In genomic region chr20:40565681-40566040, GRCh38 we compare ENCODE assay signal across 22 cellular contexts.
DNase-seq lines count a peak whose midpoint lies in the region; ATAC-seq and TF ChIP-seq lines count a peak whose summit lies in the region.
"Had no signal": no experiment of that assay in that cellular context is flagged by ENCODE, and none has a peak within 500 bp of the region (broad histone marks: within the 10 kb centered on the region; RNA-seq: fewer than 3 reads in every experiment).

No MANE protein-coding gene starts in this region.

- DNase-seq in HT-29 (ENCODE audit: low spot score) (peak; percentile 28), astrocyte of the cerebellum (ENCODE audit: low read depth) (no peak), esophagus squamous epithelium (lab: John Stamatoyannopoulos, UW) (no peak), NCI-H2081 (lab: John Stamatoyannopoulos, UW) (no peak), NCI-H510A treated with DMSO at 0.1 percent for 48 hours (lab: John Stamatoyannopoulos, UW) (no peak), COR-L47 (lab: John Stamatoyannopoulos, UW) (no peak)
- DNase-seq in stimulated activated effector memory CD8-positive, alpha-beta T cell treated with anti-CD3 and anti-CD28 coated beads, Interleukin-12 subunit alpha, Interleukin-12 subunit beta, amount 100 ng/mL, for 72 hours (ENCODE audit: low spot score in 2 of 2): no peak
- DNase-seq: activated gamma-delta T cell treated with Interleukin-2 at 50 U/mL for 16 hours; activated naive CD8-positive, alpha-beta T cell treated with anti-CD3 and anti-CD28 coated beads, Interleukin-2, amount 10 ng/mL, durations not matched to agents 7 days and 5 days; activated T-cell treated with anti-CD3 and anti-CD28 coated beads, Interleukin-2, amount 50 U/mL, for 48 hours; caudate nucleus; HFFc6; hippocampal formation; NCI-H1092 treated with DMSO at 0.1 percent for 48 hours; NCI-H187; NCI-H2171 treated with DMSO at 0.1 percent for 48 hours; nephron progenitor cell; ovary; stimulated activated naive B cell treated with anti-CD40 and anti-IgM and Interleukin-4, amounts not matched to agents 10 μg/mL and 1 μg/mL and 100 μg/mL, for 72 hours; upper lobe of left lung had no signal

- H3K4me1 ChIP-seq in esophagus squamous epithelium: peaks cover 25 to 57% (median 44%) of the 10 kb centered on the region in 3 donors
- H3K4me1 ChIP-seq: SJSA1 had no signal

- H3K27ac ChIP-seq in esophagus squamous epithelium: peak overlapping the region; percentile 14 to 78 (median 64)
- H3K27ac ChIP-seq: BLaER1 treated with 17β-estradiol and CSF1 and Interleukin-3, amounts not matched to agents 10 nM and 100 nM; ovary; SJSA1; upper lobe of left lung had no signal

- H3K27ac Mint-ChIP-seq in stimulated activated effector memory CD8-positive, alpha-beta T cell treated with anti-CD3 and anti-CD28 coated beads, Interleukin-12 subunit alpha, Interleukin-12 subunit beta, amount 100 ng/mL, for 72 hours: no peak overlapping the region
- H3K27ac Mint-ChIP-seq: activated naive CD8-positive, alpha-beta T cell treated with anti-CD3 and anti-CD28 coated beads, Interleukin-2, amount 10 ng/mL, durations not matched to agents 7 days and 5 days; HFFc6; nephron progenitor cell; stimulated activated naive B cell treated with anti-CD40 and anti-IgM and Interleukin-4, amounts not matched to agents 10 μg/mL and 1 μg/mL and 100 μg/mL, for 72 hours had no signal

- H3K4me1 Mint-ChIP-seq in stimulated activated effector memory CD8-positive, alpha-beta T cell treated with anti-CD3 and anti-CD28 coated beads, Interleukin-12 subunit alpha, Interleukin-12 subunit beta, amount 100 ng/mL, for 72 hours: no peaks in the 10 kb centered on the region
- H3K4me1 Mint-ChIP-seq: activated naive CD8-positive, alpha-beta T cell treated with anti-CD3 and anti-CD28 coated beads, Interleukin-2, amount 10 ng/mL, durations not matched to agents 7 days and 5 days; stimulated activated naive B cell treated with anti-CD40 and anti-IgM and Interleukin-4, amounts not matched to agents 10 μg/mL and 1 μg/mL and 100 μg/mL, for 72 hours had no signal

- H3K4me3 Mint-ChIP-seq in stimulated activated effector memory CD8-positive, alpha-beta T cell treated with anti-CD3 and anti-CD28 coated beads, Interleukin-12 subunit alpha, Interleukin-12 subunit beta, amount 100 ng/mL, for 72 hours: no peak overlapping the region
- H3K4me3 Mint-ChIP-seq: activated naive CD8-positive, alpha-beta T cell treated with anti-CD3 and anti-CD28 coated beads, Interleukin-2, amount 10 ng/mL, durations not matched to agents 7 days and 5 days; HFFc6; nephron progenitor cell; stimulated activated naive B cell treated with anti-CD40 and anti-IgM and Interleukin-4, amounts not matched to agents 10 μg/mL and 1 μg/mL and 100 μg/mL, for 72 hours had no signal

- no peaks in the 10 kb centered on the region for H3K9me3 ChIP-seq in esophagus squamous epithelium
- H3K9me3 ChIP-seq: BLaER1 treated with 17β-estradiol and CSF1 and Interleukin-3, amounts not matched to agents 10 nM and 100 nM; ovary; SJSA1; upper lobe of left lung had no signal

- H3K4me3 ChIP-seq in astrocyte of the cerebellum (ENCODE audit: low read depth, low read length) (no peak overlapping the region), esophagus squamous epithelium (no peak overlapping the region)
- H3K4me3 ChIP-seq: BLaER1 treated with 17β-estradiol and CSF1 and Interleukin-3, amounts not matched to agents 10 nM and 100 nM; ovary; SJSA1; upper lobe of left lung had no signal

- no peaks in the 10 kb centered on the region for H3K36me3 Mint-ChIP-seq in stimulated activated effector memory CD8-positive, alpha-beta T cell treated with anti-CD3 and anti-CD28 coated beads, Interleukin-12 subunit alpha, Interleukin-12 subunit beta, amount 100 ng/mL, for 72 hours
- H3K36me3 Mint-ChIP-seq: activated naive CD8-positive, alpha-beta T cell treated with anti-CD3 and anti-CD28 coated beads, Interleukin-2, amount 10 ng/mL, durations not matched to agents 7 days and 5 days; stimulated activated naive B cell treated with anti-CD40 and anti-IgM and Interleukin-4, amounts not matched to agents 10 μg/mL and 1 μg/mL and 100 μg/mL, for 72 hours had no signal

- H3K36me3 ChIP-seq in esophagus squamous epithelium: no peaks in the 10 kb centered on the region
- H3K36me3 ChIP-seq: BLaER1 treated with 17β-estradiol and CSF1 and Interleukin-3, amounts not matched to agents 10 nM and 100 nM; ovary; SJSA1; upper lobe of left lung had no signal

- H3K9me3 Mint-ChIP-seq in stimulated activated effector memory CD8-positive, alpha-beta T cell treated with anti-CD3 and anti-CD28 coated beads, Interleukin-12 subunit alpha, Interleukin-12 subunit beta, amount 100 ng/mL, for 72 hours: peaks cover 2% of the 10 kb centered on the region
- H3K9me3 Mint-ChIP-seq: nephron progenitor cell had no signal

- peak; percentile 19 for ATAC-seq in stimulated activated effector memory CD8-positive, alpha-beta T cell treated with anti-CD3 and anti-CD28 coated beads, Interleukin-12 subunit alpha, Interleukin-12 subunit beta, amount 100 ng/mL, for 72 hours
- ATAC-seq: stimulated activated naive B cell treated with anti-CD40 and anti-IgM and Interleukin-4, amounts not matched to agents 10 μg/mL and 1 μg/mL and 100 μg/mL, for 72 hours had no signal

- in situ Hi-C loops in astrocyte of the cerebellum (cut with HindIII; ENCODE audit: low sequenced_read_pairs): no loop called here

- 83% methylated on average over 1 of the region's 1 CpG; no CpG with 5 or more reads in 1 of the 2 donors for WGBS in esophagus squamous epithelium, 2 donors

- intact Hi-C loops in esophagus squamous epithelium (cut with DNase I): no loop called here

- no peaks in the 10 kb centered on the region for H3K27me3 ChIP-seq in esophagus squamous epithelium
- H3K27me3 ChIP-seq: BLaER1 treated with 17β-estradiol and CSF1 and Interleukin-3, amounts not matched to agents 10 nM and 100 nM; ovary; SJSA1 had no signal

- no peak for TF ChIP-seq POLR2A in esophagus squamous epithelium (IDR thresholded peaks at IDR 0.05)

- TF ChIP-seq CTCF in astrocyte of the cerebellum (IDR thresholded peaks at IDR 0.05; ENCODE audit: low read depth, low read length, missing control alignments) (peak; percentile 10), esophagus squamous epithelium (IDR thresholded peaks at IDR 0.05) (no peak)
